18 cellular contexts compared by ENCODE assay signal in the genomic region with DNA sequence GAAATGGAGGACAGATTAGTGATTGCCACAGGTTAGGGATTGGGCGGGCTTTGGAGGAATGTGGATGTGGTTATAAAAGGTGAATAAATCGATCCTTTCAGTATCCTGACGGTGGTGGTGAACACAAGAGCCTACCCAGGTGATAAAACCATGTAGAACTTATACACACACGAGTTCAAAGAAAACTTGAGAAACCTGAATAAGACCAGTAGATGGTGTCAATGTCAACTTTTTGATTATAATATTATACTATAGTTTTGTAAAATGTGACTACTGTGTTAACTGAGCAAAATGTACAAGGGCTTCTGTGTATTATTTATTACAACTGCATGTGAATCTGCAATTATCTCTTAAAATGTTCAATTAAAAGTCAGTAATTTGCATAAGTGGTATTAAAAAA.
DNase-seq lines count a peak whose midpoint lies in the region; ATAC-seq and TF ChIP-seq lines count a peak whose summit lies in the region.
"Had no signal": no experiment of that assay in that cellular context is flagged by ENCODE, and none has a peak within 500 bp of the region (broad histone marks: within the 10 kb centered on the region; RNA-seq: fewer than 3 reads in every experiment).

No MANE protein-coding gene starts in this region.

- no peak overlapping the region for H3K4me2 ChIP-seq in SK-N-SH

- no peak overlapping the region for H3K4me3 ChIP-seq in SK-N-SH (ENCODE audit: low read depth in 2 of 2, low read length in 1 of 2)
- H3K4me3 ChIP-seq: HAP-1, K562, SJCRH30 had no signal

- CTCF ChIA-PET in SK-N-SH (lab: Yijun Ruan, JAX) = no interaction called here

- 79% methylated on average over 4 of the region's 4 CpGs for WGBS in SK-N-SH (ENCODE audit: low lambda C conversion rate)

- H3K27me3 ChIP-seq in SK-N-SH (ENCODE audit: insufficient read depth) = no peaks in the 10 kb centered on the region
- H3K27me3 ChIP-seq: SJCRH30 had no signal

- POLR2A ChIA-PET in SK-N-SH (lab: Yijun Ruan, JAX) = no interaction called here

- no peak overlapping the region for H3K9ac ChIP-seq in SK-N-SH

- H3K79me2 ChIP-seq in SK-N-SH (ENCODE audit: insufficient read depth) = no peaks in the 10 kb centered on the region

- no peak for ATAC-seq in GM19395 (IDR thresholded peaks at IDR 0.05; ENCODE audit: unreplicated experiment)
- ATAC-seq in HG03520 (IDR thresholded peaks at IDR 0.05; ENCODE audit: unreplicated experiment) = no peak
- ATAC-seq: K562, T-cell had no signal

- H4K20me1 ChIP-seq in SK-N-SH (ENCODE audit: insufficient read depth) = no peaks in the 10 kb centered on the region

- no peaks in the 10 kb centered on the region for H3K27me3 Mint-ChIP-seq in osteocyte (ENCODE audit: unreplicated experiment)
- H3K27me3 Mint-ChIP-seq: T-cell had no signal

- TF ChIP-seq RAD21 in Ishikawa (IDR thresholded peaks at IDR 0.05; ENCODE audit: low read depth) = 0 out of 2 replicates have a peak, but pooled peaks have one; percentile 15
- no peak; the same call in 1 of the 2 replicates for TF ChIP-seq RAD21 in SK-N-SH (IDR thresholded peaks at IDR 0.05; ENCODE audit: low read length)

- no peak overlapping the region for H3K27ac ChIP-seq in SK-N-SH (ENCODE audit: low read depth in 2 of 2, low read length in 1 of 2)
- H3K27ac ChIP-seq: SJCRH30 had no signal

- H3K4me1 Mint-ChIP-seq in osteocyte (ENCODE audit: unreplicated experiment) = no peaks in the 10 kb centered on the region
- H3K4me1 Mint-ChIP-seq: T-cell had no signal

- no peak overlapping the region for H3K27ac Mint-ChIP-seq in osteocyte (ENCODE audit: unreplicated experiment)
- H3K27ac Mint-ChIP-seq: T-cell had no signal

- peaks cover 0 to 3% of the 10 kb centered on the region in 2 experiments for H3K36me3 ChIP-seq in SK-N-SH (replicated peaks in 1 of 2; ENCODE audit: control insufficient read depth in 1 of 2, insufficient read depth in 2 of 2, low read length in 1 of 2)
- H3K36me3 ChIP-seq: HAP-1, SJCRH30 had no signal

- TF ChIP-seq CTCF in SK-N-SH (IDR thresholded peaks at IDR 0.05) (peak; percentile 33), osteocyte (IDR thresholded peaks at IDR 0.05) (peak; percentile 36)

- peaks cover 4% of the 10 kb centered on the region for H3K9me3 Mint-ChIP-seq in osteocyte (ENCODE audit: unreplicated experiment)

- no peaks in the 10 kb centered on the region; the same call in 1 of the 2 replicates for H3K9me2 ChIP-seq in SK-N-SH

- no peak overlapping the region for H3K4me3 Mint-ChIP-seq in osteocyte (ENCODE audit: unreplicated experiment)
- H3K4me3 Mint-ChIP-seq: T-cell had no signal

- DNase-seq in ELR (ENCODE audit: low read depth) = peak; percentile 32
- DNase-seq in SK-N-SH = no peak
- DNase-seq in osteocyte (ENCODE audit: extremely low spot score, unreplicated experiment) = no peak
- DNase-seq in hypothalamus (lab: John Stamatoyannopoulos, UW) = no peak
- DNase-seq: C1 segment of cervical spinal cord, COR-L47, DMS53, NCI-H1930, NCI-H2171, NCI-H510A, RPMI8226, SJCRH30, T-cell had no signal

- no peaks in the 10 kb centered on the region for H3F3A ChIP-seq in SK-N-SH (replicated peaks; ENCODE audit: insufficient read depth)

- TF ChIP-seq EP300 in Ishikawa (IDR thresholded peaks at IDR 0.05; ENCODE audit: borderline replicate concordance) (no peak), SK-N-SH (IDR thresholded peaks at IDR 0.05; ENCODE audit: borderline replicate concordance in 1 of 2, low read depth in 1 of 2, low read length in 1 of 2) (no peak)

- H3K36me3 Mint-ChIP-seq in osteocyte (ENCODE audit: unreplicated experiment) = no peaks in the 10 kb centered on the region
- H3K36me3 Mint-ChIP-seq: T-cell had no signal

- no peaks in the 10 kb centered on the region for H3K4me1 ChIP-seq in SK-N-SH (ENCODE audit: control insufficient read depth in 1 of 2, insufficient read depth in 2 of 2, low read depth in 1 of 2, low read length in 1 of 2)
- H3K4me1 ChIP-seq: SJCRH30 had no signal

- no peak overlapping the region for H2AFZ ChIP-seq in SK-N-SH (ENCODE audit: low read depth)

- H3K9me3 ChIP-seq in SK-N-SH = no peaks in the 10 kb centered on the region
- H3K9me3 ChIP-seq: HAP-1, SJCRH30 had no signal

TF ChIP-seq in Ishikawa, 13 proteins besides CTCF, POLR2A, EP300 and RAD21:
- TF ChIP-seq EGR1 (IDR thresholded peaks at IDR 0.05) = no peak
- TF ChIP-seq, protein P1, sequence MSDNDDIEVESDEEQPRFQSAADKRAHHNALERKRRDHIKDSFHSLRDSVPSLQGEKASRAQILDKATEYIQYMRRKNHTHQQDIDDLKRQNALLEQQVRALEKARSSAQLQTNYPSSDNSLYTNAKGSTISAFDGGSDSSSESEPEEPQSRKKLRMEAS (IDR thresholded peaks at IDR 0.05) = no peak
TF ChIP-seq in Ishikawa: peak in this region for 0.

TF ChIP-seq in SK-N-SH, 30 proteins besides CTCF, POLR2A, EP300 and RAD21:
- TF ChIP-seq, protein P2, sequence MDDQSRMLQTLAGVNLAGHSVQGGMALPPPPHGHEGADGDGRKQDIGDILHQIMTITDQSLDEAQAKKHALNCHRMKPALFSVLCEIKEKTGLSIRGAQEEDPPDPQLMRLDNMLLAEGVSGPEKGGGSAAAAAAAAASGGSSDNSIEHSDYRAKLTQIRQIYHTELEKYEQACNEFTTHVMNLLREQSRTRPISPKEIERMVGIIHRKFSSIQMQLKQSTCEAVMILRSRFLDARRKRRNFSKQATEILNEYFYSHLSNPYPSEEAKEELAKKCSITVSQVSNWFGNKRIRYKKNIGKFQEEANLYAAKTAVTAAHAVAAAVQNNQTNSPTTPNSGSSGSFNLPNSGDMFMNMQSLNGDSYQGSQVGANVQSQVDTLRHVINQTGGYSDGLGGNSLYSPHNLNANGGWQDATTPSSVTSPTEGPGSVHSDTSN (IDR thresholded peaks at IDR 0.05) = no peak
- TF ChIP-seq TEAD4 (IDR thresholded peaks at IDR 0.05; ENCODE audit: borderline replicate concordance, insufficient read depth) (no peak), FOXM1 (IDR thresholded peaks at IDR 0.05; ENCODE audit: low read depth) (no peak), YY1 (IDR thresholded peaks at IDR 0.05; ENCODE audit: low read depth) (no peak), RXRA (IDR thresholded peaks at IDR 0.05; ENCODE audit: borderline replicate concordance, low read depth) (no peak), MEF2A (IDR thresholded peaks at IDR 0.05; ENCODE audit: borderline replicate concordance, low read depth) (no peak), GATA2 (CRISPR knock-in tag; IDR thresholded peaks at IDR 0.05) (no peak), TAF1 (IDR thresholded peaks at IDR 0.05; ENCODE audit: borderline replicate concordance, low read depth, low read length) (no peak), POLR2AphosphoS5 (IDR thresholded peaks at IDR 0.05; ENCODE audit: low read depth, low read length) (no peak), NRF1 (IDR thresholded peaks at IDR 0.05; ENCODE audit: low read depth, low read length) (no peak), FOXJ3 (CRISPR knock-in tag; IDR thresholded peaks at IDR 0.05) (no peak), JUND (IDR thresholded peaks at IDR 0.05) (no peak)
- TF ChIP-seq, protein P3, sequence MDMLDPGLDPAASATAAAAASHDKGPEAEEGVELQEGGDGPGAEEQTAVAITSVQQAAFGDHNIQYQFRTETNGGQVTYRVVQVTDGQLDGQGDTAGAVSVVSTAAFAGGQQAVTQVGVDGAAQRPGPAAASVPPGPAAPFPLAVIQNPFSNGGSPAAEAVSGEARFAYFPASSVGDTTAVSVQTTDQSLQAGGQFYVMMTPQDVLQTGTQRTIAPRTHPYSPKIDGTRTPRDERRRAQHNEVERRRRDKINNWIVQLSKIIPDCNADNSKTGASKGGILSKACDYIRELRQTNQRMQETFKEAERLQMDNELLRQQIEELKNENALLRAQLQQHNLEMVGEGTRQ (IDR thresholded peaks at IDR 0.05; ENCODE audit: borderline replicate concordance, low read depth, low read length) = no peak
- TF ChIP-seq, protein P4, sequence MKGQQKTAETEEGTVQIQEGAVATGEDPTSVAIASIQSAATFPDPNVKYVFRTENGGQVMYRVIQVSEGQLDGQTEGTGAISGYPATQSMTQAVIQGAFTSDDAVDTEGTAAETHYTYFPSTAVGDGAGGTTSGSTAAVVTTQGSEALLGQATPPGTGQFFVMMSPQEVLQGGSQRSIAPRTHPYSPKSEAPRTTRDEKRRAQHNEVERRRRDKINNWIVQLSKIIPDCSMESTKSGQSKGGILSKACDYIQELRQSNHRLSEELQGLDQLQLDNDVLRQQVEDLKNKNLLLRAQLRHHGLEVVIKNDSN (IDR thresholded peaks at IDR 0.05; ENCODE audit: borderline replicate concordance, low read depth) = no peak
- TF ChIP-seq, protein P5, sequence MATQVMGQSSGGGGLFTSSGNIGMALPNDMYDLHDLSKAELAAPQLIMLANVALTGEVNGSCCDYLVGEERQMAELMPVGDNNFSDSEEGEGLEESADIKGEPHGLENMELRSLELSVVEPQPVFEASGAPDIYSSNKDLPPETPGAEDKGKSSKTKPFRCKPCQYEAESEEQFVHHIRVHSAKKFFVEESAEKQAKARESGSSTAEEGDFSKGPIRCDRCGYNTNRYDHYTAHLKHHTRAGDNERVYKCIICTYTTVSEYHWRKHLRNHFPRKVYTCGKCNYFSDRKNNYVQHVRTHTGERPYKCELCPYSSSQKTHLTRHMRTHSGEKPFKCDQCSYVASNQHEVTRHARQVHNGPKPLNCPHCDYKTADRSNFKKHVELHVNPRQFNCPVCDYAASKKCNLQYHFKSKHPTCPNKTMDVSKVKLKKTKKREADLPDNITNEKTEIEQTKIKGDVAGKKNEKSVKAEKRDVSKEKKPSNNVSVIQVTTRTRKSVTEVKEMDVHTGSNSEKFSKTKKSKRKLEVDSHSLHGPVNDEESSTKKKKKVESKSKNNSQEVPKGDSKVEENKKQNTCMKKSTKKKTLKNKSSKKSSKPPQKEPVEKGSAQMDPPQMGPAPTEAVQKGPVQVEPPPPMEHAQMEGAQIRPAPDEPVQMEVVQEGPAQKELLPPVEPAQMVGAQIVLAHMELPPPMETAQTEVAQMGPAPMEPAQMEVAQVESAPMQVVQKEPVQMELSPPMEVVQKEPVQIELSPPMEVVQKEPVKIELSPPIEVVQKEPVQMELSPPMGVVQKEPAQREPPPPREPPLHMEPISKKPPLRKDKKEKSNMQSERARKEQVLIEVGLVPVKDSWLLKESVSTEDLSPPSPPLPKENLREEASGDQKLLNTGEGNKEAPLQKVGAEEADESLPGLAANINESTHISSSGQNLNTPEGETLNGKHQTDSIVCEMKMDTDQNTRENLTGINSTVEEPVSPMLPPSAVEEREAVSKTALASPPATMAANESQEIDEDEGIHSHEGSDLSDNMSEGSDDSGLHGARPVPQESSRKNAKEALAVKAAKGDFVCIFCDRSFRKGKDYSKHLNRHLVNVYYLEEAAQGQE (IDR thresholded peaks at IDR 0.05; ENCODE audit: low read depth, low read length) = no peak
